ENCODE assay signal across 32 cellular contexts in the genomic region with DNA sequence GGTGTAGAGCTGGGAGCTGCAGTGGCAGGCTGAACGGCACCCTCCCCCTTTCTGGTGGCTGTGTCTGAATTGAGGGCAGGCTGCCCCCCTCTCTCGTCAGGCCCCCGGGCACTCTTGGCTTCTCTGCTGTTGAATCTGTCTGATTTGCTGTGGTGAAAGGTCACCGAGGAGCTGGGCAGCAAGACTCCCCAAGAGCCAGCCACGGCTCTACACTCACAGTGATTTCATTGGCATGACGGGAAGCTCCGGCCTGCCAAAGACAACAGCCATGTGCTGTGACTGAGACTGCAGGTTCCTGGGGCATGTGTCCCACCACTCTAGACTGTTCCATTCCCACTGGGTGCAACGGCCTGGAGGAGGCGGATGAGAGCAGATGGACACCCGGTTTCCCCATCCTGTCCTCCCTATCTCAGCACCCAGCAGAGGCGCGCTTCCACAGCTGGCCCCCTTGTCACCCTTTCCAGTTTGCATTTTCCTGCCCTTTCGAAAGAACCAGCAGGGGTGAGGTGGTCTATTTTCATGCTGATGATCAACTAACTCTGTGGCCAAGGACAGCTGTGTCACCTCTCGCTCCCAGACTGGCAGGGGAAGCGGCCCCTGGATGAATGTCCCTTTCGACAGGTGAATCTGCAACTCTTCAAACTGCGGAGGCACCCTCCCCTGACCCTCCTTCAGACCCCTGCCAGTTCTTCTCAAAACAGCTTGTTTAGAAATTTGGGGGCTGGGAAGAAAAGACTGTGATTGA. TPM values are rescaled to one million over a fixed set of nuclear protein-coding genes. Genes with fewer than 3 reads are reported as not detected.
DNase-seq lines count a peak whose midpoint lies in the region; ATAC-seq and TF ChIP-seq lines count a peak whose summit lies in the region.
"Had no signal": no experiment of that assay in that cellular context is flagged by ENCODE, and none has a peak within 500 bp of the region (broad histone marks: within the 10 kb centered on the region; RNA-seq: fewer than 3 reads in every experiment).

No MANE protein-coding gene starts in this region.

- no peaks in the 10 kb centered on the region for H3K9me3 Mint-ChIP-seq in T-cell
- H3K9me3 Mint-ChIP-seq: activated T-cell treated with anti-CD3 and anti-CD28 coated beads, Interleukin-2, amount 50 U/mL, for 4 hours; immature natural killer cell; nephron progenitor cell had no signal

- no peak for DNase-seq in AG04450 (ENCODE audit: low read depth, low spot score)
- DNase-seq in MG63, result peak; percentile 76
- DNase-seq in ecto neural progenitor cell (ENCODE audit: low spot score), result peak; percentile 27
- DNase-seq in sigmoid colon, result peak; percentile 59
- no peak for DNase-seq in T-cell
- DNase-seq in body of pancreas, result no peak
- DNase-seq: ACHN; activated CD4-positive, alpha-beta T cell treated with anti-CD3 and anti-CD28 coated beads for 36 hours; activated CD8-positive, alpha-beta memory T cell treated with anti-CD3 and anti-CD28 coated beads for 24 hours; activated naive CD4-positive, alpha-beta T cell; activated T-cell treated with anti-CD3 and anti-CD28 coated beads, Interleukin-2, amount 50 U/mL, for 4 hours; adrenal gland; C1 segment of cervical spinal cord; Calu3; central memory CD4-positive, alpha-beta T cell; dorsolateral prefrontal cortex; immature natural killer cell; left ventricle myocardium inferior; midbrain; NCI-H1694 treated with DMSO at 0.1 percent for 48 hours; NCI-H748 treated with DMSO at 0.1 percent for 48 hours; nephron progenitor cell; Right ventricle myocardium superior; spleen; stimulated activated CD4-positive, alpha-beta T cell treated with anti-CD3 and anti-CD28 coated beads, Interleukin-4, amount 100 ng/mL, for 1 hour; stimulated activated naive CD8-positive, alpha-beta T cell treated with anti-CD3 and anti-CD28 coated beads, Interleukin-15, Interleukin-2, amounts not matched to agents 100 U/mL and 50 U/mL, for 24 hours had no signal

- no peak for TF ChIP-seq EP300 in sigmoid colon (IDR thresholded peaks at IDR 0.05)

- H3K27me3 ChIP-seq in AG04450 (ENCODE audit: control insufficient read depth, insufficient read depth, low read length) (no peaks in the 10 kb centered on the region), MG63 (no peaks in the 10 kb centered on the region), sigmoid colon (peaks cover 0 to 24% (median 11%) of the 10 kb centered on the region in 3 donors), body of pancreas (peaks cover 0 to 5% of the 10 kb centered on the region in 2 donors)

- peaks cover 13% of the 10 kb centered on the region for H3K9me3 ChIP-seq in AG04450 (ENCODE audit: control insufficient read depth, insufficient read depth, low read length)
- no peaks in the 10 kb centered on the region for H3K9me3 ChIP-seq in MG63
- no peaks in the 10 kb centered on the region for H3K9me3 ChIP-seq in sigmoid colon
- no peaks in the 10 kb centered on the region for H3K9me3 ChIP-seq in body of pancreas
- H3K9me3 ChIP-seq: adrenal gland, HAP-1, left ventricle myocardium inferior, prostate gland, upper lobe of left lung had no signal

- H3K4me3 Mint-ChIP-seq in T-cell, result no peak overlapping the region
- H3K4me3 Mint-ChIP-seq: activated CD4-positive, alpha-beta T cell treated with anti-CD3 and anti-CD28 coated beads for 36 hours; activated T-cell treated with anti-CD3 and anti-CD28 coated beads, Interleukin-2, amount 50 U/mL, for 4 hours; immature natural killer cell; nephron progenitor cell had no signal

- no peak overlapping the region for H3K27ac Mint-ChIP-seq in T-cell
- H3K27ac Mint-ChIP-seq: activated CD4-positive, alpha-beta T cell treated with anti-CD3 and anti-CD28 coated beads for 36 hours; immature natural killer cell; nephron progenitor cell had no signal

- ATAC-seq in T-cell (replicated peaks in 1 of 4) (no peak), GM21360 (IDR thresholded peaks at IDR 0.05; ENCODE audit: unreplicated experiment) (no peak), GM19328 (IDR thresholded peaks at IDR 0.05; ENCODE audit: unreplicated experiment) (no peak), body of pancreas (no peak)
- ATAC-seq: activated CD4-positive, alpha-beta T cell treated with anti-CD3 and anti-CD28 coated beads for 36 hours; activated T-cell treated with anti-CD3 and anti-CD28 coated beads, Interleukin-2, amount 50 U/mL, for 4 hours; stimulated activated naive CD8-positive, alpha-beta T cell treated with anti-CD3 and anti-CD28 coated beads, Interleukin-15, Interleukin-2, amounts not matched to agents 100 U/mL and 50 U/mL, for 24 hours had no signal

- CTCF ChIA-PET in AG04450 (lab: Charles Lee), result interaction anchor here (1.3 kb wide), 1 partner anchor 11 kb away, joined by 3 read pairs; no protein-coding TSS in a partner anchor
- CTCF ChIA-PET in T-cell (lab: Charles Lee), result interaction anchor here in 1 of 2 donors (0.6 kb wide), 1 partner anchor 10 kb away, joined by 3 read pairs; no protein-coding TSS in a partner anchor

- H3K27me3 Mint-ChIP-seq in T-cell, result peaks cover 31 to 52% of the 10 kb centered on the region in 2 donors

- TF ChIP-seq CTCF in AG04450 (IDR thresholded peaks at IDR 0.05; ENCODE audit: low read depth, low read length), result no peak
- TF ChIP-seq CTCF in sigmoid colon (IDR thresholded peaks at IDR 0.05), result no peak
- TF ChIP-seq CTCF in body of pancreas (IDR thresholded peaks at IDR 0.05), result no peak

- POLR2A ChIA-PET in AG04450 (lab: Yijun Ruan, JAX) (interaction anchor here (0.6 kb wide), 1 partner anchor 52 kb away, joined by 3 read pairs; no protein-coding TSS in a partner anchor), T-cell (lab: Charles Lee) (no interaction called here)

- H3K4me3 ChIP-seq in AG04450 (ENCODE audit: low read depth, low read length) (peak overlapping the region; percentile 20; the same call in 1 of the 2 replicates), MG63 (no peak overlapping the region), sigmoid colon (no peak overlapping the region), body of pancreas (no peak overlapping the region)
- H3K4me3 ChIP-seq: adrenal gland, dorsolateral prefrontal cortex, HAP-1, left ventricle myocardium inferior, prostate gland, spleen, upper lobe of left lung had no signal

- no peaks in the 10 kb centered on the region for H3K36me3 Mint-ChIP-seq in T-cell
- H3K36me3 Mint-ChIP-seq: immature natural killer cell had no signal

- 63 to 69% methylated on average over 17 of the region's 17 CpGs for WGBS in sigmoid colon, 2 donors
- WGBS in body of pancreas, 2 donors, result 40 to 45% methylated on average over 17 of the region's 17 CpGs

- H3K4me1 Mint-ChIP-seq in T-cell, result no peaks in the 10 kb centered on the region
- H3K4me1 Mint-ChIP-seq: activated CD4-positive, alpha-beta T cell treated with anti-CD3 and anti-CD28 coated beads for 36 hours; immature natural killer cell; nephron progenitor cell had no signal

- no peaks in the 10 kb centered on the region for H3K36me3 ChIP-seq in MG63
- no peaks in the 10 kb centered on the region for H3K36me3 ChIP-seq in sigmoid colon
- H3K36me3 ChIP-seq in body of pancreas (replicated peaks in 1 of 2; ENCODE audit: insufficient read depth in 1 of 2, low read depth in 2 of 2), result no peaks in the 10 kb centered on the region
- H3K36me3 ChIP-seq: adrenal gland, HAP-1, left ventricle myocardium inferior, prostate gland, spleen, upper lobe of left lung had no signal

- H3K27ac ChIP-seq in AG04450 (ENCODE audit: low read depth, low read length), result no peak overlapping the region
- no peak overlapping the region for H3K27ac ChIP-seq in sigmoid colon
- no peak overlapping the region for H3K27ac ChIP-seq in body of pancreas
- H3K27ac ChIP-seq: adrenal gland, dorsolateral prefrontal cortex, left ventricle myocardium inferior, prostate gland, spleen, upper lobe of left lung had no signal

- H3K4me1 ChIP-seq in sigmoid colon, result peaks cover 0 to 22% (median 15%) of the 10 kb centered on the region in 4 donors
- no peaks in the 10 kb centered on the region for H3K4me1 ChIP-seq in body of pancreas
- H3K4me1 ChIP-seq: HAP-1, prostate gland had no signal

- intact Hi-C loops in sigmoid colon (cut with DNase I) (no loop called here), body of pancreas (cut with DNase I) (no loop called here)

- TF ChIP-seq POLR2A in sigmoid colon (IDR thresholded peaks at IDR 0.05) (no peak), body of pancreas (IDR thresholded peaks at IDR 0.05) (no peak)

RNA-seq across cellular contexts. Expression of gene APCDD1L, which starts 2.2 kb away (rescaled TPM):
- polyA plus RNA-seq in AG04450 (2011; rRNA removed) (8.6 and 14.5 TPM in 2 replicates), sigmoid colon (under 1 TPM in 2 of 3 donors, not detected in 1; 0.22 to 0.23 TPM)
- polyA minus RNA-seq in AG04450 (2011; rRNA and poly(A)+ RNA removed), result 8.3 and 10.1 TPM in 2 replicates
- not detected in 2 replicates for total RNA-seq in MG63 (2014; rRNA removed; shearing (Covaris generic); ENCODE audit: low replicate concordance)
- total RNA-seq in sigmoid colon (1 to 10 TPM in 3 of 4 donors, under 1 TPM in 1; 0.33 to 1.9 (median 1.6) TPM), T-cell (not detected), body of pancreas (1 to 10 TPM in 1 of 2 donors, not detected in 1; 1.3 TPM)
- total RNA-seq: activated CD4-positive, alpha-beta T cell treated with anti-CD3 and anti-CD28 coated beads for 36 hours; activated T-cell treated with anti-CD3 and anti-CD28 coated beads, Interleukin-2, amount 50 U/mL, for 4 hours; Calu3; HT-29 had no signal
- polyA plus RNA-seq: immature natural killer cell had no signal

Comparison
In these comparisons a context has a peak if more than half of its experiments do, and no peak if none do; other contexts are left out.
1. DNase-seq: peak in MG63 (single experiment), ecto neural progenitor cell (single experiment) and sigmoid colon (single experiment); none in AG04450 (single experiment), T-cell (0 of 34) and body of pancreas (0 of 4).